ENCODE assay signal across 18 cellular contexts in genomic region chr10:129768437-129769355, GRCh38.
DNase-seq lines count a peak whose midpoint lies in the region; ATAC-seq and TF ChIP-seq lines count a peak whose summit lies in the region.
"Had no signal": no experiment of that assay in that cellular context is flagged by ENCODE, and none has a peak within 500 bp of the region (broad histone marks: within the 10 kb centered on the region; RNA-seq: fewer than 3 reads in every experiment).

No MANE protein-coding gene starts in this region.

- H3K9me3 Mint-ChIP-seq in chondrocyte (ENCODE audit: low read depth) = no peaks in the 10 kb centered on the region
- H3K9me3 Mint-ChIP-seq: memory B cell; stimulated activated memory B cell treated with anti-CD40 and anti-IgM and Interleukin-4, amounts not matched to agents 10 μg/mL and 1 μg/mL and 100 μg/mL, for 72 hours had no signal

- POLR2A ChIA-PET in SK-N-SH (lab: Yijun Ruan, JAX) = no interaction called here

- no peaks in the 10 kb centered on the region for H3K9me3 ChIP-seq in SK-N-SH
- no peaks in the 10 kb centered on the region for H3K9me3 ChIP-seq in right lobe of liver
- H3K9me3 ChIP-seq in transverse colon = no peaks in the 10 kb centered on the region
- H3K9me3 ChIP-seq: HAP-1 had no signal

- 85% methylated on average over 25 of the region's 44 CpGs for WGBS in SK-N-SH (ENCODE audit: low lambda C conversion rate)
- 92% methylated on average over 16 of the region's 44 CpGs for WGBS in right lobe of liver (ENCODE audit: insufficient coverage, low coverage, low lambda C conversion rate, missing lambda C conversion rate)
- 91 to 96% methylated on average over 5 to 33 of the region's 44 CpGs for WGBS in transverse colon (ENCODE audit: low coverage in 1 of 2), 2 donors

- H3K27ac ChIP-seq in SK-N-SH (ENCODE audit: low read depth in 2 of 2, low read length in 1 of 2) (no peak overlapping the region), right lobe of liver (no peak overlapping the region), transverse colon (no peak overlapping the region)
- H3K27ac ChIP-seq: foreskin keratinocyte had no signal

- no peak for TF ChIP-seq POLR2A in right lobe of liver (IDR thresholded peaks at IDR 0.05)
- TF ChIP-seq POLR2A in transverse colon (IDR thresholded peaks at IDR 0.05) = no peak

- H3K4me3 ChIP-seq in SK-N-SH (ENCODE audit: low read depth in 2 of 2, low read length in 1 of 2) = no peak overlapping the region
- no peak overlapping the region for H3K4me3 ChIP-seq in right lobe of liver
- H3K4me3 ChIP-seq in transverse colon = no peak overlapping the region
- H3K4me3 ChIP-seq: HAP-1 had no signal

- H3K27me3 ChIP-seq in SK-N-SH (ENCODE audit: insufficient read depth) (no peaks in the 10 kb centered on the region), right lobe of liver (no peaks in the 10 kb centered on the region), transverse colon (no peaks in the 10 kb centered on the region)
- H3K27me3 ChIP-seq: foreskin keratinocyte had no signal

- no peaks in the 10 kb centered on the region for H3K36me3 Mint-ChIP-seq in chondrocyte (ENCODE audit: low read depth)

- TF ChIP-seq RAD21 in SK-N-SH (IDR thresholded peaks at IDR 0.05; ENCODE audit: low read length) = 0 out of 2 replicates have a peak, but pooled peaks have one; percentile 16

- intact Hi-C loops in right lobe of liver (cut with DNase I) = no loop called here
- intact Hi-C loops in transverse colon (cut with DNase I; ENCODE audit: low total_unique reads) = no loop called here

- no peak overlapping the region for H3K27ac Mint-ChIP-seq in chondrocyte (ENCODE audit: unreplicated experiment)
- H3K27ac Mint-ChIP-seq: activated CD4-positive, alpha-beta T cell treated with anti-CD3 and anti-CD28 coated beads, Interleukin-2, amount 10 ng/mL, durations not matched to agents 7 days and 5 days; memory B cell; stimulated activated memory B cell treated with anti-CD40 and anti-IgM and Interleukin-4, amounts not matched to agents 10 μg/mL and 1 μg/mL and 100 μg/mL, for 72 hours had no signal

- CTCF ChIA-PET in SK-N-SH (lab: Yijun Ruan, JAX) = interaction anchor here (1.4 kb wide), 1 partner anchor 10 kb away, joined by 6 read pairs; no protein-coding TSS in a partner anchor

- H3K9ac ChIP-seq in SK-N-SH = no peak overlapping the region

- no peaks in the 10 kb centered on the region for H3F3A ChIP-seq in SK-N-SH (replicated peaks; ENCODE audit: insufficient read depth)

- TF ChIP-seq EP300 in SK-N-SH (IDR thresholded peaks at IDR 0.05; ENCODE audit: borderline replicate concordance in 1 of 2, low read depth in 1 of 2, low read length in 1 of 2) (no peak), transverse colon (IDR thresholded peaks at IDR 0.05; ENCODE audit: low read depth) (no peak)

- no peak overlapping the region for H2AFZ ChIP-seq in SK-N-SH (ENCODE audit: low read depth)

- H3K9me2 ChIP-seq in SK-N-SH = no peaks in the 10 kb centered on the region

- H3K36me3 ChIP-seq in SK-N-SH (replicated peaks in 1 of 2; ENCODE audit: control insufficient read depth in 1 of 2, insufficient read depth in 2 of 2, low read length in 1 of 2) (no peaks in the 10 kb centered on the region), right lobe of liver (peaks cover 0 to 10% (median 0%) of the 10 kb centered on the region in 4 donors), transverse colon (no peaks in the 10 kb centered on the region)
- H3K36me3 ChIP-seq: HAP-1 had no signal

- DNase-seq in SK-N-SH (no peak), chondrocyte (ENCODE audit: low spot score) (peak; percentile 88), right lobe of liver (peak in 2 of 3 donors; percentile 37 to 43), transverse colon (peak; percentile 4), NCI-H2171 treated with DMSO at 0.1 percent for 48 hours (lab: John Stamatoyannopoulos, UW) (no peak)
- DNase-seq in activated T-cell treated with anti-CD3 and anti-CD28 coated beads, Interleukin-2, amount 50 U/mL, for 48 hours = no peak
- DNase-seq: activated CD4-positive, alpha-beta T cell treated with anti-CD3 and anti-CD28 coated beads, Interleukin-2, amount 10 ng/mL, durations not matched to agents 7 days and 5 days; central memory CD4-positive, alpha-beta T cell; foreskin keratinocyte; GF-D8; NCI-H2171; SHP77; T-helper 9 cell had no signal

- H3K4me1 ChIP-seq in SK-N-SH (ENCODE audit: control insufficient read depth in 1 of 2, insufficient read depth in 2 of 2, low read depth in 1 of 2, low read length in 1 of 2) = peaks cover 0 to 8% of the 10 kb centered on the region in 2 experiments; a peak in 1 of 4 replicates
- H3K4me1 ChIP-seq in right lobe of liver = no peaks in the 10 kb centered on the region
- H3K4me1 ChIP-seq in transverse colon = no peaks in the 10 kb centered on the region
- H3K4me1 ChIP-seq: foreskin keratinocyte, HAP-1 had no signal

- H4K20me1 ChIP-seq in SK-N-SH (ENCODE audit: insufficient read depth) = no peaks in the 10 kb centered on the region

- no peak overlapping the region for H3K4me3 Mint-ChIP-seq in chondrocyte (ENCODE audit: unreplicated experiment)
- H3K4me3 Mint-ChIP-seq: activated CD4-positive, alpha-beta T cell treated with anti-CD3 and anti-CD28 coated beads, Interleukin-2, amount 10 ng/mL, durations not matched to agents 7 days and 5 days; memory B cell; stimulated activated memory B cell treated with anti-CD40 and anti-IgM and Interleukin-4, amounts not matched to agents 10 μg/mL and 1 μg/mL and 100 μg/mL, for 72 hours had no signal

- TF ChIP-seq CTCF in SK-N-SH (IDR thresholded peaks at IDR 0.05) = no peak
- no peak for TF ChIP-seq CTCF in chondrocyte (IDR thresholded peaks at IDR 0.05)
- no peak for TF ChIP-seq CTCF in right lobe of liver (IDR thresholded peaks at IDR 0.05)
- TF ChIP-seq CTCF in transverse colon (IDR thresholded peaks at IDR 0.05) = no peak

- no peak overlapping the region for H3K4me2 ChIP-seq in SK-N-SH

- ATAC-seq in SK-N-SH treated with all-trans-retinoic acid at 6 μM for 48 hours = no peak
- ATAC-seq in right lobe of liver = no peak
- no peak for ATAC-seq in HG03097 (IDR thresholded peaks at IDR 0.05; ENCODE audit: low FRiP score, unreplicated experiment)
- ATAC-seq: foreskin keratinocyte; stimulated activated memory B cell treated with anti-CD40 and anti-IgM and Interleukin-4, amounts not matched to agents 10 μg/mL and 1 μg/mL and 100 μg/mL, for 72 hours had no signal

- no peaks in the 10 kb centered on the region for H3K79me2 ChIP-seq in SK-N-SH (ENCODE audit: insufficient read depth)

- in situ Hi-C loops in transverse colon (cut with MboI; ENCODE audit: low pct_ligation_motif_present in 1 of 4, low pct_unique_long_range_greater_than_20kb in 1 of 4, low sequenced_read_pairs in 3 of 4) = no loop called here

- no peaks in the 10 kb centered on the region for H3K4me1 Mint-ChIP-seq in chondrocyte (ENCODE audit: low read depth)
- H3K4me1 Mint-ChIP-seq: activated CD4-positive, alpha-beta T cell treated with anti-CD3 and anti-CD28 coated beads, Interleukin-2, amount 10 ng/mL, durations not matched to agents 7 days and 5 days; memory B cell; stimulated activated memory B cell treated with anti-CD40 and anti-IgM and Interleukin-4, amounts not matched to agents 10 μg/mL and 1 μg/mL and 100 μg/mL, for 72 hours had no signal

- H3K27me3 Mint-ChIP-seq in chondrocyte (ENCODE audit: low read depth) = no peaks in the 10 kb centered on the region
- H3K27me3 Mint-ChIP-seq: activated CD4-positive, alpha-beta T cell treated with anti-CD3 and anti-CD28 coated beads, Interleukin-2, amount 10 ng/mL, durations not matched to agents 7 days and 5 days; memory B cell; stimulated activated memory B cell treated with anti-CD40 and anti-IgM and Interleukin-4, amounts not matched to agents 10 μg/mL and 1 μg/mL and 100 μg/mL, for 72 hours had no signal

TF ChIP-seq in SK-N-SH, 30 proteins besides CTCF, POLR2A, EP300 and RAD21:
- no peak for TF ChIP-seq POLR2AphosphoS5 (IDR thresholded peaks at IDR 0.05; ENCODE audit: low read depth, low read length)
- no peak for TF ChIP-seq NRF1 (IDR thresholded peaks at IDR 0.05; ENCODE audit: low read depth, low read length)
- TF ChIP-seq RFX5 (IDR thresholded peaks at IDR 0.05; ENCODE audit: low read length) = no peak
- no peak for TF ChIP-seq GABPA (IDR thresholded peaks at IDR 0.05; ENCODE audit: low read depth)
- no peak for TF ChIP-seq USF1 (IDR thresholded peaks at IDR 0.05; ENCODE audit: borderline replicate concordance, low read depth)

TF ChIP-seq in SK-N-SH treated with all-trans-retinoic acid at 6 μM for 48 hours, 23 proteins besides CTCF, POLR2A, EP300 and RAD21 (continues in another document):
- TF ChIP-seq GLIS3 (CRISPR knock-in tag; IDR thresholded peaks at IDR 0.05) (no peak), CSDC2 (CRISPR knock-in tag; IDR thresholded peaks at IDR 0.05) (no peak), CREB5 (CRISPR knock-in tag; IDR thresholded peaks at IDR 0.05; ENCODE audit: low read depth) (no peak), ZFP30 (CRISPR knock-in tag; IDR thresholded peaks at IDR 0.05) (no peak), ARNTL (CRISPR knock-in tag; IDR thresholded peaks at IDR 0.05; ENCODE audit: borderline replicate concordance, low read depth) (no peak), ZNF70 (CRISPR knock-in tag; IDR thresholded peaks at IDR 0.05) (no peak), ZFP3 (CRISPR knock-in tag; IDR thresholded peaks at IDR 0.05) (no peak), TCF4 (CRISPR knock-in tag; IDR thresholded peaks at IDR 0.05; ENCODE audit: borderline replicate concordance) (no peak)

Comparison
In these comparisons a context has a peak if more than half of its experiments do, and no peak if none do; other contexts are left out.
1. DNase-seq: peak in chondrocyte (single experiment), right lobe of liver (2 of 3) and transverse colon (single experiment); none in SK-N-SH (single experiment), NCI-H2171 treated with DMSO at 0.1 percent for 48 hours (single experiment) and activated T-cell treated with anti-CD3 and anti-CD28 coated beads, Interleukin-2, amount 50 U/mL, for 48 hours (0 of 2).